In genomic region chrX:40422021-40422420, GRCh38 we compare ENCODE assay signal across 34 cellular contexts.
"Had no signal": no experiment of that assay in that cellular context is flagged by ENCODE, and none has a peak within 500 bp of the region (broad histone marks: within the 10 kb centered on the region; RNA-seq: fewer than 3 reads in every experiment).

No MANE protein-coding gene starts in this region.

- H3K36me3 Mint-ChIP-seq: activated naive CD4-positive, alpha-beta T cell treated with anti-CD3 and anti-CD28 coated beads, Interleukin-2, amount 10 ng/mL, durations not matched to agents 7 days and 5 days; activated naive CD4-positive, alpha-beta T cell treated with anti-CD3 and anti-CD28 coated beads, Interleukin-2, amount 50 U/mL, for 72 hours; activated naive CD8-positive, alpha-beta T cell treated with anti-CD3 and anti-CD28 coated beads, Interleukin-2, amount 10 ng/mL, durations not matched to agents 7 days and 5 days had no signal

- ATAC-seq: activated naive CD4-positive, alpha-beta T cell treated with anti-CD3 and anti-CD28 coated beads, Interleukin-2, amount 50 U/mL, for 72 hours; activated T-cell treated with anti-CD3 and anti-CD28 coated beads, Interleukin-2, amount 50 U/mL, for 72 hours; esophagus mucosa; foreskin keratinocyte; gastrocnemius medialis; T-helper 17 cell; WTC11 had no signal

- H3K4me1 ChIP-seq: colonic mucosa, foreskin keratinocyte, gastrocnemius medialis had no signal

- H3K9me3 ChIP-seq: colonic mucosa, gastrocnemius medialis had no signal

- H3K27ac Mint-ChIP-seq: activated CD4-positive, alpha-beta memory T cell treated with anti-CD3 and anti-CD28 coated beads, Interleukin-2, amount 10 ng/mL, durations not matched to agents 7 days and 5 days; activated CD4-positive, alpha-beta T cell treated with anti-CD3 and anti-CD28 coated beads, Interleukin-2, amount 10 ng/mL, durations not matched to agents 7 days and 5 days; activated naive CD4-positive, alpha-beta T cell treated with anti-CD3 and anti-CD28 coated beads, Interleukin-2, amount 10 ng/mL, durations not matched to agents 7 days and 5 days; activated naive CD4-positive, alpha-beta T cell treated with anti-CD3 and anti-CD28 coated beads, Interleukin-2, amount 50 U/mL, for 72 hours; activated naive CD8-positive, alpha-beta T cell treated with anti-CD3 and anti-CD28 coated beads, Interleukin-2, amount 10 ng/mL, durations not matched to agents 7 days and 5 days; activated T-cell treated with anti-CD3 and anti-CD28 coated beads, Interleukin-2, amount 50 U/mL, for 24 hours; activated T-cell treated with anti-CD3 and anti-CD28 coated beads, Interleukin-2, amount 50 U/mL, for 72 hours; T-helper 17 cell; T-helper 2 cell treated with Interferon-gamma antibody and Interleukin-4, amounts not matched to agents 5 μg/mL and 100 μg/mL, for 36 hours; WTC11 had no signal

- H3K9me3 Mint-ChIP-seq: activated CD4-positive, alpha-beta T cell treated with anti-CD3 and anti-CD28 coated beads, Interleukin-2, amount 10 ng/mL, durations not matched to agents 7 days and 5 days; activated naive CD4-positive, alpha-beta T cell treated with anti-CD3 and anti-CD28 coated beads, Interleukin-2, amount 10 ng/mL, durations not matched to agents 7 days and 5 days; activated T-cell treated with anti-CD3 and anti-CD28 coated beads, Interleukin-2, amount 50 U/mL, for 24 hours; T-helper 2 cell treated with Interferon-gamma antibody and Interleukin-4, amounts not matched to agents 5 μg/mL and 100 μg/mL, for 36 hours had no signal

- DNase-seq: activated CD4-positive, alpha-beta memory T cell treated with anti-CD3 and anti-CD28 coated beads, Interleukin-2, amount 10 ng/mL, durations not matched to agents 7 days and 5 days; activated CD4-positive, alpha-beta T cell treated with anti-CD3 and anti-CD28 coated beads for 1 hour; activated CD4-positive, alpha-beta T cell treated with anti-CD3 and anti-CD28 coated beads for 4 hours; activated CD4-positive, alpha-beta T cell treated with anti-CD3 and anti-CD28 coated beads, Interleukin-2, amount 10 ng/mL, durations not matched to agents 7 days and 5 days; activated CD4-positive, alpha-beta T cell treated with anti-CD3 and anti-CD28 coated beads, Interleukin-2, amount 50 U/mL, for 4 hours; activated CD8-positive, alpha-beta memory T cell treated with anti-CD3 and anti-CD28 coated beads, Interleukin-2, amount 50 U/mL, for 48 hours; activated gamma-delta T cell; activated naive CD4-positive, alpha-beta T cell; activated naive CD4-positive, alpha-beta T cell treated with anti-CD3 and anti-CD28 coated beads, Interleukin-2, amount 10 ng/mL, durations not matched to agents 7 days and 5 days; activated naive CD8-positive, alpha-beta T cell treated with anti-CD3 and anti-CD28 coated beads, Interleukin-2, amount 10 ng/mL, durations not matched to agents 7 days and 5 days; activated T-cell treated with anti-CD3 and anti-CD28 coated beads for 4 hours; activated T-cell treated with anti-CD3 and anti-CD28 coated beads, Interleukin-2, amount 50 U/mL, for 24 hours; activated T-cell treated with anti-CD3 and anti-CD28 coated beads, Interleukin-2, amount 50 U/mL, for 72 hours; anterior cingulate cortex; brain microvascular endothelial cell; caudate nucleus; colonic mucosa; effector CD8-positive, alpha-beta T cell; foreskin keratinocyte; gastrocnemius medialis; glutamatergic neuron; heart left ventricle; hypothalamus; T-helper 1 cell; T-helper 17 cell; T1000 had no signal

- FAIRE-seq: endometrium, endothelial cell of umbilical vein had no signal

- H3K27me3 ChIP-seq: brain microvascular endothelial cell, colonic mucosa, foreskin keratinocyte had no signal

- H3K4me3 ChIP-seq: colonic mucosa, gastrocnemius medialis, heart left ventricle had no signal

- H3K27ac ChIP-seq: brain microvascular endothelial cell, colonic mucosa, epithelial cell of prostate, foreskin keratinocyte, gastrocnemius medialis, heart left ventricle, VCaP had no signal

- H3K27me3 Mint-ChIP-seq: activated CD4-positive, alpha-beta memory T cell treated with anti-CD3 and anti-CD28 coated beads, Interleukin-2, amount 10 ng/mL, durations not matched to agents 7 days and 5 days; activated naive CD4-positive, alpha-beta T cell treated with anti-CD3 and anti-CD28 coated beads, Interleukin-2, amount 10 ng/mL, durations not matched to agents 7 days and 5 days; T-helper 17 cell had no signal

- H3K36me3 ChIP-seq: brain microvascular endothelial cell, colonic mucosa, gastrocnemius medialis, heart left ventricle had no signal

- H3K4me3 Mint-ChIP-seq: activated CD4-positive, alpha-beta memory T cell treated with anti-CD3 and anti-CD28 coated beads, Interleukin-2, amount 10 ng/mL, durations not matched to agents 7 days and 5 days; activated CD4-positive, alpha-beta T cell treated with anti-CD3 and anti-CD28 coated beads, Interleukin-2, amount 10 ng/mL, durations not matched to agents 7 days and 5 days; activated naive CD4-positive, alpha-beta T cell treated with anti-CD3 and anti-CD28 coated beads, Interleukin-2, amount 10 ng/mL, durations not matched to agents 7 days and 5 days; activated naive CD8-positive, alpha-beta T cell treated with anti-CD3 and anti-CD28 coated beads, Interleukin-2, amount 10 ng/mL, durations not matched to agents 7 days and 5 days; activated T-cell treated with anti-CD3 and anti-CD28 coated beads, Interleukin-2, amount 50 U/mL, for 24 hours; activated T-cell treated with anti-CD3 and anti-CD28 coated beads, Interleukin-2, amount 50 U/mL, for 72 hours; T-helper 17 cell; T-helper 2 cell treated with Interferon-gamma antibody and Interleukin-4, amounts not matched to agents 5 μg/mL and 100 μg/mL, for 36 hours; WTC11 had no signal

- H3K4me1 Mint-ChIP-seq: T-helper 17 cell, WTC11 had no signal
